ENCODE assay signal across 21 cellular contexts in the genomic region with DNA sequence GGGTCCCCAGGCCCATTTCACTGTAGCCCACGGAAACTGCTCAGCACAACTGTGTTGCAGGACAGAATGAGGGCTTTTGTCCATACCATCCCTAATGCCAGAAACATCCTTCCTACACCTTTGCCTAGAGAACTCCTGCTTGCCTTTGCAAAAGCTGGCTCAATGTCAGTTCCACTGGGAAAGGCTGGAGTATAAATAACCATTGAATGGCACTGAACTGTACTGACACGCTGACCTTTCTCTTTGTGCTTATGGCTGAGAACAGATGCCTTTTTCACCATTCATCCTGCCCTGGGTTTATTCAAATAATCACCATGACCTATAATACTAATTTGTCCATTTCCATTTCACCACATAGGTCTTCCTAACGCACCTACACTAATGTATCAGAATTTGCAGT.
DNase-seq lines count a peak whose midpoint lies in the region; ATAC-seq and TF ChIP-seq lines count a peak whose summit lies in the region.
"Had no signal": no experiment of that assay in that cellular context is flagged by ENCODE, and none has a peak within 500 bp of the region (broad histone marks: within the 10 kb centered on the region; RNA-seq: fewer than 3 reads in every experiment).

No MANE protein-coding gene starts in this region.

- H3K36me3 ChIP-seq in left ventricle myocardium inferior (no peaks in the 10 kb centered on the region), neuronal stem cell (replicated peaks in 1 of 2; ENCODE audit: control insufficient read depth in 2 of 2, insufficient read depth in 2 of 2, low read length in 2 of 2) (peaks cover 0 to 1% of the 10 kb centered on the region in 2 donors)
- H3K36me3 ChIP-seq: BE2C had no signal

- H3K4me1 ChIP-seq in left ventricle myocardium inferior (peaks cover 5% of the 10 kb centered on the region), neuronal stem cell (ENCODE audit: control insufficient read depth in 2 of 2, insufficient read depth in 1 of 2, low read depth in 1 of 2, low read length in 2 of 2) (peaks cover 0 to 7% of the 10 kb centered on the region in 2 donors)
- H3K4me1 ChIP-seq: A549, BE2C had no signal

- no peak overlapping the region for H3K14ac ChIP-seq in neuronal stem cell (ENCODE audit: low read length)

- H3K27me3 Mint-ChIP-seq in CD14-positive monocyte (ENCODE audit: low read depth in 3 of 3) = peaks cover 0 to 3% (median 0%) of the 10 kb centered on the region in 3 donors
- no peaks in the 10 kb centered on the region for H3K27me3 Mint-ChIP-seq in IgD-negative memory B cell
- H3K27me3 Mint-ChIP-seq: CD4-positive, alpha-beta memory T cell had no signal

- no peak for DNase-seq in Right ventricle myocardium superior
- no peak for DNase-seq in left ventricle myocardium inferior
- no peak for DNase-seq in CD14-positive monocyte (ENCODE audit: low spot score)
- DNase-seq in neuronal stem cell (ENCODE audit: low spot score) = no peak
- no peak for DNase-seq in stimulated activated CD4-positive, alpha-beta T cell treated with anti-CD3 and anti-CD28 coated beads, Interleukin-4, amount 100 ng/mL, for 4 hours
- DNase-seq in hippocampal formation (lab: John Stamatoyannopoulos, UW) = no peak
- DNase-seq: 8988T; ACHN; AML-193; BE2C; Calu3; CD4-positive, alpha-beta memory T cell; COR-L47; DMS53; GF-D8; H9 had no signal

- H2BK120ac ChIP-seq in neuronal stem cell (ENCODE audit: low read depth, low read length) = no peak overlapping the region

- H4K91ac ChIP-seq in neuronal stem cell (ENCODE audit: low read depth, low read length, poor library complexity) = peak overlapping the region; percentile 25

- H3K4me3 Mint-ChIP-seq in CD14-positive monocyte (no peak overlapping the region), IgD-negative memory B cell (no peak overlapping the region)
- H3K4me3 Mint-ChIP-seq: CD4-positive, alpha-beta memory T cell; GM23338; H9 had no signal

- H3K9me3 Mint-ChIP-seq in CD14-positive monocyte (peaks cover 0 to 3% (median 0%) of the 10 kb centered on the region in 7 donors), IgD-negative memory B cell (peaks cover 0 to 2% (median 0%) of the 10 kb centered on the region in 3 donors)
- H3K9me3 Mint-ChIP-seq: CD4-positive, alpha-beta memory T cell; GM23338; H9 had no signal

- no peak overlapping the region for H3K9ac ChIP-seq in neuronal stem cell (ENCODE audit: low read depth, low read length, poor library complexity)

- no CpG with 5 or more reads among the region's 3 CpGs for WGBS in neuronal stem cell (ENCODE audit: extremely low coverage in 2 of 2, insufficient read length in 2 of 2, insufficient replicate concordance in 1 of 2), 2 donors

- no peak overlapping the region for H2BK15ac ChIP-seq in neuronal stem cell (ENCODE audit: low read length)

- no peak overlapping the region for H2AFZ ChIP-seq in neuronal stem cell (ENCODE audit: low read length)
- H2AFZ ChIP-seq: GM23338 had no signal

- no peak overlapping the region for H3K18ac ChIP-seq in neuronal stem cell (ENCODE audit: low read length)

- H3K36me3 Mint-ChIP-seq in CD14-positive monocyte (peaks cover 12 to 23% of the 10 kb centered on the region in 2 donors), IgD-negative memory B cell (peaks cover 16% of the 10 kb centered on the region)

- H3K79me1 ChIP-seq in neuronal stem cell (ENCODE audit: low read depth, low read length) = no peaks in the 10 kb centered on the region

- peak; percentile 81 for ATAC-seq in Right ventricle myocardium superior (ENCODE audit: poor library complexity)
- ATAC-seq: A549, GM23338, HCT116 had no signal

- no peak overlapping the region for H2AK5ac ChIP-seq in neuronal stem cell (ENCODE audit: low read depth, low read length)

- no peak overlapping the region for H3K4me2 ChIP-seq in neuronal stem cell (ENCODE audit: insufficient read depth, low read length, poor library complexity, severe bottlenecking)
- H3K4me2 ChIP-seq: A549, GM23338 had no signal

- H2BK5ac ChIP-seq in neuronal stem cell (ENCODE audit: low read length) = no peak overlapping the region

- no peaks in the 10 kb centered on the region for H3K9me3 ChIP-seq in left ventricle myocardium inferior (replicated peaks)
- H3K9me3 ChIP-seq in neuronal stem cell (replicated peaks in 1 of 2; ENCODE audit: control insufficient read depth in 2 of 2, insufficient read depth in 1 of 2, low read depth in 1 of 2, low read length in 2 of 2) = peaks cover 0 to 4% of the 10 kb centered on the region in 2 donors
- H3K9me3 ChIP-seq: A549, BE2C had no signal

- no peak overlapping the region for H3K4me3 ChIP-seq in left ventricle myocardium inferior
- no peak overlapping the region for H3K4me3 ChIP-seq in neuronal stem cell (ENCODE audit: low read length in 2 of 2)
- H3K4me3 ChIP-seq: A549; BLaER1 treated with 17β-estradiol and CSF1 and Interleukin-3, amounts not matched to agents 10 nM and 100 nM; GM23338 had no signal

- no peak overlapping the region for H3K4ac ChIP-seq in neuronal stem cell (ENCODE audit: low read length)

- no peak overlapping the region for H2BK12ac ChIP-seq in neuronal stem cell (ENCODE audit: low read length)

- intact Hi-C loops in Right ventricle myocardium superior (cut with DNase I) (no loop called here), left ventricle myocardium inferior (cut with micrococcal nuclease) (no loop called here), CD14-positive monocyte (cut with micrococcal nuclease) (no loop called here)

- H3K27ac ChIP-seq in left ventricle myocardium inferior (replicated peaks) = no peak overlapping the region
- no peak overlapping the region for H3K27ac ChIP-seq in neuronal stem cell (replicated peaks; ENCODE audit: low read length)
- H3K27ac ChIP-seq: A549 had no signal

- H3K27me3 ChIP-seq in left ventricle myocardium inferior (ENCODE audit: low read depth) (no peaks in the 10 kb centered on the region), neuronal stem cell (ENCODE audit: control insufficient read depth in 3 of 3, insufficient read depth in 3 of 3, low read depth in 1 of 3, low read length in 3 of 3) (no peaks in the 10 kb centered on the region)
- H3K27me3 ChIP-seq: BE2C; BLaER1 treated with 17β-estradiol and CSF1 and Interleukin-3, amounts not matched to agents 10 nM and 100 nM had no signal

- H3K27ac Mint-ChIP-seq in CD14-positive monocyte (peak overlapping the region; percentile 69 to 97 (median 83)), IgD-negative memory B cell (peak overlapping the region in 2 of 3 donors; percentile 20 to 35)
- H3K27ac Mint-ChIP-seq: GM23338, H9 had no signal

- no peak overlapping the region for H4K8ac ChIP-seq in neuronal stem cell (ENCODE audit: low read depth, low read length)

- H3K4me1 Mint-ChIP-seq in CD14-positive monocyte (peaks cover 86% of the 10 kb centered on the region), IgD-negative memory B cell (peaks cover 10 to 20% (median 14%) of the 10 kb centered on the region in 3 donors)
- H3K4me1 Mint-ChIP-seq: GM23338, H9 had no signal

- no peak overlapping the region for H3K23ac ChIP-seq in neuronal stem cell (ENCODE audit: low read depth, low read length, poor library complexity)

- TF ChIP-seq CTCF in left ventricle myocardium inferior (IDR thresholded peaks at IDR 0.05; ENCODE audit: borderline replicate concordance) (no peak), CD14-positive monocyte (IDR thresholded peaks at IDR 0.05) (no peak)
